ENCODE assay signal across 16 cellular contexts in the genomic region with DNA sequence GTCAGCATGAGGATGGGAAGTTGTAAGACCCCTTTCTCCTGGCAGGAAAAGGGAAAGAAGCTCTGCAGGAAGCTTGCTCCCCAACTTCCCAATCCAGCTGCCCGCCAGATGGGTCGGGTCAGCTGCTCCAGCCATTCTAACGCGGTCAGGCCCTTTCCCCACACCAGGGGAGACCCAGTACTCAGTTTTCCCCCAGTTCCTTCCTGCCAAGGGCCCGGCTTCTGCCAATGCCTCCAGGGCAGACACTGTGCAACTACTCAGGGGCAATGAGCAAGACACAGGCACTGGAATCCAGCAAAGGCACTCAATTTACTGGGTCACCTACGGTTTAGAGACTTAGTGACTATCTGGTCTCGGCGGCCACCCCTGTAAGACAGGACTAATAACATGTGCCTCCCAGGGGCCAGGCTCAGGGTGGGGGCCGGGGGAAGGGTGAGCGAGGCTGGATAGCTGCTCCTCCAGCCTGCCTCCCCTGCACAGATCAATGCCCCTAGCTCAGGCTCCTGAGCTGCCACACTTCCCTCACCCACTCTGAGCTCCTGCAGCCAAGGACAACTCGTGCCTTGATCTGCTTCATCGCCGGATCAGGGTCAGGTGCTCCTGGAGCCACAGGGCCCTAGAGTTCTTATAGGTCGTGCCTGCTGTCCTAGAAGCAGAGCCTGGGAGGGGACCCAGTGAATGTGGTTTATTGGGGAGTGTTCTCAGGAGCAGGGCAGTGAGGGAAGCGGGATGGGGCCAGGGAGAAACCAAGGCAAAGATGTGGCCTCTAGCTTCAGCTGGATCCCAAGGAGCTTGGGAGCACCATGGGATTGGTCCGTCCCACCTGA.
"Had no signal": no experiment of that assay in that cellular context is flagged by ENCODE, and none has a peak within 500 bp of the region (broad histone marks: within the 10 kb centered on the region; RNA-seq: fewer than 3 reads in every experiment).

No MANE protein-coding gene starts in this region.

- H3K27me3 ChIP-seq: gastroesophageal sphincter, heart right ventricle, right lobe of liver, stomach, uterus had no signal

- H3K9me3 ChIP-seq: gastroesophageal sphincter, psoas muscle, right lobe of liver, stomach, uterus had no signal

- H3K4me1 ChIP-seq: uterus had no signal

- DNase-seq: activated CD4-positive, alpha-beta T cell treated with anti-CD3 and anti-CD28 coated beads, Interleukin-2, amount 10 ng/mL, durations not matched to agents 24 days and 14 days; activated CD4-positive, CD25-positive, alpha-beta regulatory T cell; activated CD8-positive, alpha-beta memory T cell treated with anti-CD3 and anti-CD28 coated beads for 24 hours; activated gamma-delta T cell treated with Interleukin-2 at 50 U/mL for 16 hours; cerebellar nuclear complex; heart right ventricle; left cardiac atrium; naive B cell; occipital lobe; psoas muscle; stimulated activated CD4-positive, alpha-beta T cell treated with anti-CD3 and anti-CD28 coated beads, Interleukin-1b, Interleukin-23, amount 100 ng/mL, for 48 hours; SW 1271 had no signal

- ATAC-seq: psoas muscle had no signal

- H3K4me3 ChIP-seq: gastroesophageal sphincter, heart right ventricle, psoas muscle, right lobe of liver, stomach, uterus had no signal

- H3K27ac ChIP-seq: gastroesophageal sphincter, heart right ventricle, psoas muscle, right lobe of liver, uterus had no signal

- H3K36me3 ChIP-seq: gastroesophageal sphincter, heart right ventricle, right lobe of liver, stomach, uterus had no signal
